Comparison of ENCODE assay signal across 24 cellular contexts in the genomic region with DNA sequence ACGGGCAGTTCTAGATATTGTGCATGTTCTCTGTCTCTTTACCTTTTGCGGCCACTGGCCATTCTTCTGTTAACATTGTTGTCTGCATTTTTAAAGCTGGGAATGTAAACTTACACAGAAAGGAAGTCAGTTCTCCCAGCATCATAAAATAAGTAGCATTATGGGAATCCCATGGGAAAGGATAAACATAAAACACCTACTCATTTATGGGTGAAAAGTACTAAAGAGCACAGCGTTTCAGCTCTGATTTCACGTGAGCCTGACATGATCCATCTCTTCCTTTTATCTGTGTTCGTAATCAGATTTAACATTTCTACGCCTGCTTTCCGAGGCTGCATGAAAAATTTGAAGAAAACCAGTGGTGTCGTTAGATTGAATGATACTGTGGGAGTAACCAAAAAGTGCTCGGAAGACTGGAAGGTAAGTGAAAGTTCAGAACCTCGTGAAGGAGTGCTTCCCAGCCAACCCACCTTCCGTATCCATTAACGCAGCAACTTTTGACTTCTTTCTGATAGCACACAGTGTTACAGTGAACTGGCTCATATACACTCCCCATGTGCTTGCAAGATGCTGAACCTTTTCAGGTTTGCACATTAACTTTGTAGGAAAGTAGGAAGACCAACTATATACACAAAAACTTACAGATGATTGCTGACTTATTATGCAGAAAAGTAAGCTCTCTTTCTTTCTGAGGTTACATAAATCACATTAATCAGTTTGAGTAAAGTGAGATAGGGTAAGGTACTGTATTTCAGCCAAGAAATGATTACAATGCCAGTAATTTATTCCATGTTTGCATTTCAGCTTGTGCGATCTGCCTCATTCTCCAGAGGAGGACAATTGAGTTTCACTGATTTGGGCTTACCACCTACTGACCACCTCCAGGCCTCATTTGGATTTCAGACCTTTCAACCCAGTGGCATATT.
DNase-seq lines count a peak whose midpoint lies in the region; ATAC-seq, FAIRE-seq and TF ChIP-seq lines count a peak whose summit lies in the region.
"Had no signal": no experiment of that assay in that cellular context is flagged by ENCODE, and none has a peak within 500 bp of the region (broad histone marks: within the 10 kb centered on the region; RNA-seq: fewer than 3 reads in every experiment).

No MANE protein-coding gene starts in this region.

- peak overlapping the region; percentile 46 for H3K27ac Mint-ChIP-seq in activated CD8-positive, alpha-beta T cell treated with anti-CD3 and anti-CD28 coated beads, Interleukin-2, amount 10 ng/mL, durations not matched to agents 7 days and 5 days
- no peak overlapping the region for H3K27ac Mint-ChIP-seq in activated CD8-positive, alpha-beta T cell treated with anti-CD3 and anti-CD28 coated beads for 36 hours
- H3K27ac Mint-ChIP-seq in GM23338 (no peak overlapping the region), T-cell (peak overlapping the region; percentile 64 to 94)
- H3K27ac Mint-ChIP-seq: activated naive CD8-positive, alpha-beta T cell treated with anti-CD3 and anti-CD28 coated beads, Interleukin-2, amount 50 U/mL, for 24 hours; activated T-cell treated with anti-CD3 and anti-CD28 coated beads, Interleukin-2, amount 50 U/mL, for 72 hours had no signal

- no peaks in the 10 kb centered on the region for H3K9me2 ChIP-seq in GM23338 (ENCODE audit: insufficient read depth)

- no peaks in the 10 kb centered on the region for H3K27me3 Mint-ChIP-seq in activated CD8-positive, alpha-beta T cell treated with anti-CD3 and anti-CD28 coated beads, Interleukin-2, amount 10 ng/mL, durations not matched to agents 7 days and 5 days (ENCODE audit: low read depth)
- H3K27me3 Mint-ChIP-seq in activated CD8-positive, alpha-beta T cell treated with anti-CD3 and anti-CD28 coated beads for 36 hours, result no peaks in the 10 kb centered on the region
- H3K27me3 Mint-ChIP-seq in GM23338 (ENCODE audit: insufficient read depth, low read depth, poor library complexity), result peaks cover 4% of the 10 kb centered on the region
- H3K27me3 Mint-ChIP-seq in T-cell, result no peaks in the 10 kb centered on the region
- H3K27me3 Mint-ChIP-seq: activated naive CD8-positive, alpha-beta T cell treated with anti-CD3 and anti-CD28 coated beads, Interleukin-2, amount 50 U/mL, for 24 hours had no signal

- TF ChIP-seq CTCF in activated CD8-positive, alpha-beta T cell treated with anti-CD3 and anti-CD28 coated beads for 36 hours (IDR thresholded peaks at IDR 0.05), result no peak
- TF ChIP-seq CTCF in GM23338 (conservative IDR thresholded peaks at IDR 0.05; ENCODE audit: low read depth in 2 of 2), result no peak
- no peak for TF ChIP-seq CTCF in pancreas (IDR thresholded peaks at IDR 0.05)

- peak overlapping the region; percentile 41 for H2AFZ ChIP-seq in GM23338

- no peak for DNase-seq in activated CD8-positive, alpha-beta T cell treated with anti-CD3 and anti-CD28 coated beads, Interleukin-2, amount 10 ng/mL, durations not matched to agents 7 days and 5 days
- DNase-seq in activated CD8-positive, alpha-beta T cell treated with anti-CD3 and anti-CD28 coated beads for 36 hours, result no peak
- DNase-seq in GM23338 (ENCODE audit: low spot score), result no peak
- DNase-seq in T-cell, result no peak
- no peak for DNase-seq in pancreas
- DNase-seq in medulla oblongata (ENCODE audit: extremely low spot score), result no peak
- no peak for DNase-seq in DMS114 treated with DMSO at 0.1 percent for 48 hours (lab: John Stamatoyannopoulos, UW; ENCODE audit: unreplicated experiment)
- DNase-seq: activated CD4-positive, CD25-positive, alpha-beta regulatory T cell; activated naive CD8-positive, alpha-beta T cell treated with anti-CD3 and anti-CD28 coated beads, Interleukin-2, amount 50 U/mL, for 24 hours; activated T-cell treated with anti-CD3 and anti-CD28 coated beads, Interleukin-2, amount 50 U/mL, for 72 hours; brain microvascular endothelial cell; effector memory CD4-positive, alpha-beta T cell; islet precursor cell; KG1; mucosa of descending colon; NCI-H187 treated with DMSO at 0.1 percent for 48 hours; NCI-H446; Peyer's patch; posterior cingulate gyrus; SJCRH30; substantia nigra had no signal

- FAIRE-seq in pancreas (lab: Jason Lieb, UNC), result no peak
- FAIRE-seq: A549, urothelium cell line had no signal

- no peaks in the 10 kb centered on the region for H3F3A ChIP-seq in GM23338 (replicated peaks; ENCODE audit: low read depth)

- 42 to 49% methylated on average over 13 of the region's 13 CpGs for WGBS in pancreas, 2 donors

- H3K36me3 ChIP-seq in GM23338 (ENCODE audit: insufficient read depth) (no peaks in the 10 kb centered on the region), pancreas (no peaks in the 10 kb centered on the region)
- H3K36me3 ChIP-seq: brain microvascular endothelial cell, SJCRH30 had no signal

- no peak overlapping the region for H3K27ac ChIP-seq in GM23338 (ENCODE audit: low read depth)
- no peak overlapping the region for H3K27ac ChIP-seq in pancreas
- H3K27ac ChIP-seq: A549, brain microvascular endothelial cell, Peyer's patch, SJCRH30 had no signal

- peaks cover 7% of the 10 kb centered on the region; the same call in 1 of the 2 replicates for H3K4me1 ChIP-seq in GM23338 (ENCODE audit: insufficient read depth)
- peaks cover 0 to 4% (median 0%) of the 10 kb centered on the region in 3 donors for H3K4me1 ChIP-seq in pancreas
- H3K4me1 ChIP-seq: A549, Peyer's patch, SJCRH30 had no signal

- CTCF ChIA-PET in activated CD8-positive, alpha-beta T cell treated with anti-CD3 and anti-CD28 coated beads, Interleukin-2, amount 10 ng/mL, durations not matched to agents 7 days and 5 days (lab: Charles Lee), result interaction anchor here (1.0 to 4.7 kb wide), 5 partner anchors 9 to 82 kb away, joined by 3 to 53 read pairs (median 5); no protein-coding TSS in a partner anchor
- CTCF ChIA-PET in activated CD8-positive, alpha-beta T cell treated with anti-CD3 and anti-CD28 coated beads for 36 hours (lab: Charles Lee), result interaction anchor here (1.1 to 5.0 kb wide), 6 partner anchors 10 to 190 kb away, joined by 3 to 45 read pairs (median 4); no protein-coding TSS in a partner anchor
- CTCF ChIA-PET in T-cell (lab: Charles Lee), result interaction anchor here in 1 of 2 donors (1.5 to 3.5 kb wide), 2 partner anchors 10 to 99 kb away, joined by 3 to 16 read pairs; no protein-coding TSS in a partner anchor

- H3K4me3 ChIP-seq in GM23338 (no peak overlapping the region), pancreas (no peak overlapping the region)
- H3K4me3 ChIP-seq: A549, mucosa of descending colon, Peyer's patch, SJCRH30 had no signal

- H3K27me3 ChIP-seq in GM23338 (ENCODE audit: insufficient read depth) (no peaks in the 10 kb centered on the region), pancreas (no peaks in the 10 kb centered on the region)
- H3K27me3 ChIP-seq: brain microvascular endothelial cell, Peyer's patch, SJCRH30 had no signal

- H3K4me3 Mint-ChIP-seq in activated CD8-positive, alpha-beta T cell treated with anti-CD3 and anti-CD28 coated beads, Interleukin-2, amount 10 ng/mL, durations not matched to agents 7 days and 5 days, result no peak overlapping the region
- H3K4me3 Mint-ChIP-seq in activated CD8-positive, alpha-beta T cell treated with anti-CD3 and anti-CD28 coated beads for 36 hours, result no peak overlapping the region
- H3K4me3 Mint-ChIP-seq in GM23338 (no peak overlapping the region), T-cell (peak overlapping the region in 1 of 3 donors; percentile 32)
- H3K4me3 Mint-ChIP-seq: activated naive CD8-positive, alpha-beta T cell treated with anti-CD3 and anti-CD28 coated beads, Interleukin-2, amount 50 U/mL, for 24 hours; activated T-cell treated with anti-CD3 and anti-CD28 coated beads, Interleukin-2, amount 50 U/mL, for 72 hours had no signal

- POLR2A ChIA-PET in activated CD8-positive, alpha-beta T cell treated with anti-CD3 and anti-CD28 coated beads, Interleukin-2, amount 10 ng/mL, durations not matched to agents 7 days and 5 days (lab: Charles Lee), result interaction anchor here (0.5 to 1.9 kb wide), 4 partner anchors 11 to 474 kb away, joined by 3 to 11 read pairs (median 4); no protein-coding TSS in a partner anchor
- POLR2A ChIA-PET in activated CD8-positive, alpha-beta T cell treated with anti-CD3 and anti-CD28 coated beads for 36 hours (lab: Charles Lee), result no interaction called here
- POLR2A ChIA-PET in T-cell (lab: Charles Lee), result interaction anchor here in 1 of 2 donors (0.5 to 1.0 kb wide), 3 partner anchors 51 to 88 kb away, joined by 3 to 5 read pairs (median 3); no protein-coding TSS in a partner anchor

- intact Hi-C loops in activated CD8-positive, alpha-beta T cell treated with anti-CD3 and anti-CD28 coated beads for 36 hours (cut with micrococcal nuclease), result no loop called here
- intact Hi-C loops in pancreas (cut with DNase I), result no loop called here

- no peaks in the 10 kb centered on the region for H4K20me1 ChIP-seq in GM23338 (replicated peaks; ENCODE audit: insufficient read depth)

- no peaks in the 10 kb centered on the region for H3K79me2 ChIP-seq in GM23338 (replicated peaks; ENCODE audit: insufficient read depth)

- H3K36me3 Mint-ChIP-seq in activated CD8-positive, alpha-beta T cell treated with anti-CD3 and anti-CD28 coated beads, Interleukin-2, amount 10 ng/mL, durations not matched to agents 7 days and 5 days (ENCODE audit: low read depth), result peaks cover 12% of the 10 kb centered on the region
- H3K36me3 Mint-ChIP-seq in activated CD8-positive, alpha-beta T cell treated with anti-CD3 and anti-CD28 coated beads for 36 hours (ENCODE audit: low read depth), result no peaks in the 10 kb centered on the region
- H3K36me3 Mint-ChIP-seq in GM23338 (ENCODE audit: low read depth) (no peaks in the 10 kb centered on the region), T-cell (no peaks in the 10 kb centered on the region)

- H3K9me3 ChIP-seq in pancreas, result no peaks in the 10 kb centered on the region
- H3K9me3 ChIP-seq: A549, mucosa of descending colon, Peyer's patch, SJCRH30 had no signal

- peaks cover 36% of the 10 kb centered on the region for H3K4me1 Mint-ChIP-seq in activated CD8-positive, alpha-beta T cell treated with anti-CD3 and anti-CD28 coated beads, Interleukin-2, amount 10 ng/mL, durations not matched to agents 7 days and 5 days (ENCODE audit: low read depth)
- peaks cover 14% of the 10 kb centered on the region for H3K4me1 Mint-ChIP-seq in activated CD8-positive, alpha-beta T cell treated with anti-CD3 and anti-CD28 coated beads for 36 hours (ENCODE audit: low read depth)
- no peaks in the 10 kb centered on the region for H3K4me1 Mint-ChIP-seq in GM23338
- H3K4me1 Mint-ChIP-seq in T-cell, result peaks cover 25 to 32% (median 27%) of the 10 kb centered on the region in 3 donors

- no peaks in the 10 kb centered on the region for H3K9me3 Mint-ChIP-seq in activated CD8-positive, alpha-beta T cell treated with anti-CD3 and anti-CD28 coated beads, Interleukin-2, amount 10 ng/mL, durations not matched to agents 7 days and 5 days (ENCODE audit: insufficient read depth)
- H3K9me3 Mint-ChIP-seq in activated CD8-positive, alpha-beta T cell treated with anti-CD3 and anti-CD28 coated beads for 36 hours, result no peaks in the 10 kb centered on the region
- H3K9me3 Mint-ChIP-seq in GM23338 (no peaks in the 10 kb centered on the region; the same call in 2 of the 3 replicates), T-cell (no peaks in the 10 kb centered on the region)
- H3K9me3 Mint-ChIP-seq: activated naive CD8-positive, alpha-beta T cell treated with anti-CD3 and anti-CD28 coated beads, Interleukin-2, amount 50 U/mL, for 24 hours; activated T-cell treated with anti-CD3 and anti-CD28 coated beads, Interleukin-2, amount 50 U/mL, for 72 hours had no signal

- ATAC-seq in activated CD8-positive, alpha-beta T cell treated with anti-CD3 and anti-CD28 coated beads, Interleukin-2, amount 10 ng/mL, durations not matched to agents 7 days and 5 days, result no peak
- no peak for ATAC-seq in activated CD8-positive, alpha-beta T cell treated with anti-CD3 and anti-CD28 coated beads for 36 hours
- ATAC-seq in GM23338 (no peak), T-cell (replicated peaks in 1 of 4) (no peak), pancreas (peak in 3 of 4 donors; percentile 23 to 71 (median 65)), GM18520 (IDR thresholded peaks at IDR 0.05; ENCODE audit: unreplicated experiment) (no peak)
- ATAC-seq: A549; activated naive CD8-positive, alpha-beta T cell treated with anti-CD3 and anti-CD28 coated beads, Interleukin-2, amount 50 U/mL, for 24 hours; activated T-cell treated with anti-CD3 and anti-CD28 coated beads, Interleukin-2, amount 50 U/mL, for 72 hours; mucosa of descending colon had no signal

- H3K4me2 ChIP-seq in GM23338, result no peak overlapping the region
- H3K4me2 ChIP-seq: A549 had no signal

Comparison
In these comparisons a context has a peak if more than half of its experiments do, and no peak if none do; other contexts are left out.
1. H3K27ac Mint-ChIP-seq: peak in activated CD8-positive, alpha-beta T cell treated with anti-CD3 and anti-CD28 coated beads, Interleukin-2, amount 10 ng/mL, durations not matched to agents 7 days and 5 days (single experiment) and T-cell (2 of 2); none in activated CD8-positive, alpha-beta T cell treated with anti-CD3 and anti-CD28 coated beads for 36 hours (single experiment) and GM23338 (single experiment).
2. ATAC-seq: peak in pancreas (3 of 4); none in activated CD8-positive, alpha-beta T cell treated with anti-CD3 and anti-CD28 coated beads, Interleukin-2, amount 10 ng/mL, durations not matched to agents 7 days and 5 days (single experiment), activated CD8-positive, alpha-beta T cell treated with anti-CD3 and anti-CD28 coated beads for 36 hours (single experiment), GM23338 (single experiment), T-cell (0 of 4) and GM18520 (single experiment).